Comparison of ENCODE assay signal across 15 cellular contexts in genomic region chr15:29682781-29683180, GRCh38.
DNase-seq lines count a peak whose midpoint lies in the region; TF ChIP-seq lines count a peak whose summit lies in the region.
"Had no signal": no experiment of that assay in that cellular context is flagged by ENCODE, and none has a peak within 500 bp of the region (broad histone marks: within the 10 kb centered on the region; RNA-seq: fewer than 3 reads in every experiment).

No MANE protein-coding gene starts in this region.

- WGBS in mesenchymal stem cell, result 84% methylated on average over 3 of the region's 3 CpGs

- peaks cover 0 to 18% of the 10 kb centered on the region in 2 experiments for H3K27me3 ChIP-seq in mesenchymal stem cell (ENCODE audit: control insufficient read depth in 1 of 2, insufficient read depth in 1 of 2, low read length in 2 of 2)
- H3K27me3 ChIP-seq: SJCRH30 had no signal

- DNase-seq in HT1080 (ENCODE audit: low read depth) (peak; percentile 71), amniotic epithelial cell (ENCODE audit: low read depth) (peak; percentile 36), epithelial cell of esophagus (ENCODE audit: low read depth) (peak; percentile 55), kidney tubule cell (ENCODE audit: low spot score) (peak; percentile 60), NCI-H345 (lab: John Stamatoyannopoulos, UW) (no peak), mesenchymal stem cell (no peak), glomerular visceral epithelial cell (ENCODE audit: extremely low spot score) (no peak)
- DNase-seq: CD4-positive, CD25-positive, alpha-beta regulatory T cell; GM23248; HCEC 1CT; NCI-H1417 treated with DMSO at 0.1 percent for 48 hours; NCI-H1930; NCI-H446; NK-92 treated with Interleukin-12 subunit alpha and Interleukin-12 subunit beta, amount 100 ng/mL, for 24 hours; SJCRH30 had no signal

- H3K4me2 ChIP-seq in mesenchymal stem cell (ENCODE audit: low read length, poor library complexity, severe bottlenecking), result no peak overlapping the region

- no peak overlapping the region for H4K8ac ChIP-seq in mesenchymal stem cell (ENCODE audit: low read length)

- no peak overlapping the region for H3K4ac ChIP-seq in mesenchymal stem cell (ENCODE audit: low read depth in 1 of 2, low read length in 2 of 2)

- no peak overlapping the region for H4K91ac ChIP-seq in mesenchymal stem cell (ENCODE audit: low read length)

- no peak overlapping the region for H2BK15ac ChIP-seq in mesenchymal stem cell (ENCODE audit: low read depth, poor library complexity, severe bottlenecking)

- H3K18ac ChIP-seq in mesenchymal stem cell (ENCODE audit: low read depth in 1 of 2, low read length in 2 of 2), result no peak overlapping the region

- peaks cover 0 to 7% of the 10 kb centered on the region in 2 experiments for H3K36me3 ChIP-seq in mesenchymal stem cell (ENCODE audit: control insufficient read depth in 1 of 2, insufficient read depth in 2 of 2, low read depth in 1 of 2, low read length in 2 of 2)
- H3K36me3 ChIP-seq: SJCRH30 had no signal

- no peak for TF ChIP-seq CTCF in epithelial cell of esophagus (IDR thresholded peaks at IDR 0.05; ENCODE audit: insufficient read depth, low read depth, low read length, missing control alignments)

- H3K9me3 ChIP-seq in mesenchymal stem cell (ENCODE audit: control insufficient read depth, low read length), result no peaks in the 10 kb centered on the region
- H3K9me3 ChIP-seq: SJCRH30 had no signal

- no peak overlapping the region for H2BK5ac ChIP-seq in mesenchymal stem cell (ENCODE audit: low read depth, low read length, poor library complexity, severe bottlenecking)

- H2AFZ ChIP-seq in mesenchymal stem cell (ENCODE audit: low read depth, low read length), result no peak overlapping the region
- H2AFZ ChIP-seq: GM23248 had no signal

- no peak overlapping the region for H3K9ac ChIP-seq in mesenchymal stem cell (ENCODE audit: low read length)
- H3K9ac ChIP-seq: GM23248 had no signal

- H3K27ac ChIP-seq in mesenchymal stem cell (ENCODE audit: low read length, poor library complexity, severe bottlenecking), result no peak overlapping the region
- H3K27ac ChIP-seq: GM23248, SJCRH30 had no signal

- no peaks in the 10 kb centered on the region for H3K79me1 ChIP-seq in mesenchymal stem cell (replicated peaks; ENCODE audit: low read length, poor library complexity, severe bottlenecking)

- no peak overlapping the region for H3K23ac ChIP-seq in mesenchymal stem cell (ENCODE audit: low read length in 2 of 2)

- H3K4me1 ChIP-seq in mesenchymal stem cell (ENCODE audit: control insufficient read depth, insufficient read depth, low read depth, low read length), result peaks cover 12% of the 10 kb centered on the region

- H2AK5ac ChIP-seq in mesenchymal stem cell (ENCODE audit: low read length, severe bottlenecking), result no peak overlapping the region

- H3K14ac ChIP-seq in mesenchymal stem cell (ENCODE audit: low read length in 2 of 2), result no peak overlapping the region

- H3K4me3 ChIP-seq in epithelial cell of esophagus (ENCODE audit: low read length) (no peak overlapping the region), mesenchymal stem cell (ENCODE audit: insufficient read depth in 1 of 2, low read depth in 1 of 2, low read length in 2 of 2) (no peak overlapping the region)
- H3K4me3 ChIP-seq: GM23248, SJCRH30 had no signal

- H2BK12ac ChIP-seq in mesenchymal stem cell (ENCODE audit: low read length in 2 of 2), result no peak overlapping the region

- no peak overlapping the region for H2BK120ac ChIP-seq in mesenchymal stem cell (ENCODE audit: low read depth, low read length)

Comparison
In these comparisons a context has a peak if more than half of its experiments do, and no peak if none do; other contexts are left out.
1. DNase-seq: peak in HT1080 (single experiment), amniotic epithelial cell (single experiment), epithelial cell of esophagus (single experiment) and kidney tubule cell (single experiment); none in NCI-H345 (single experiment), mesenchymal stem cell (single experiment) and glomerular visceral epithelial cell (single experiment).